15 cellular contexts compared by ENCODE assay signal in genomic region chr2:153864022-153864421, GRCh38. TPM values are rescaled to one million over a fixed set of nuclear protein-coding genes. Genes with fewer than 3 reads are reported as not detected.
"Had no signal": no experiment of that assay in that cellular context is flagged by ENCODE, and none has a peak within 500 bp of the region (broad histone marks: within the 10 kb centered on the region; RNA-seq: fewer than 3 reads in every experiment).

No MANE protein-coding gene starts in this region.

- H3K4me1 ChIP-seq: esophagus squamous epithelium, upper lobe of right lung had no signal

- H3K27ac ChIP-seq: esophagus squamous epithelium, thoracic aorta, upper lobe of right lung, VCaP had no signal

- DNase-seq: activated CD4-positive, alpha-beta T cell treated with anti-CD3 and anti-CD28 coated beads for 1 hour; activated CD4-positive, alpha-beta T cell treated with anti-CD3 and anti-CD28 coated beads, Interleukin-2, amount 50 U/mL, for 4 hours; activated gamma-delta T cell; activated T-cell treated with anti-CD3 and anti-CD28 coated beads, Interleukin-2, amount 50 U/mL, for 72 hours; effector CD8-positive, alpha-beta T cell; esophagus squamous epithelium; retina; stimulated activated naive B cell treated with anti-CD40 and anti-IgM and Interleukin-4, amounts not matched to agents 10 μg/mL and 1 μg/mL and 100 μg/mL, for 72 hours; T-helper 9 cell; upper lobe of right lung had no signal

- H3K36me3 ChIP-seq: esophagus squamous epithelium, thoracic aorta, upper lobe of right lung had no signal

- H3K9me3 ChIP-seq: esophagus squamous epithelium, thoracic aorta, upper lobe of right lung had no signal

- H3K4me3 ChIP-seq: esophagus squamous epithelium, lung, thoracic aorta, upper lobe of right lung had no signal

- H3K27me3 ChIP-seq: esophagus squamous epithelium, upper lobe of right lung had no signal

- ATAC-seq: activated T-cell treated with anti-CD3 and anti-CD28 coated beads, Interleukin-2, amount 50 U/mL, for 72 hours; stimulated activated naive B cell treated with anti-CD40 and anti-IgM and Interleukin-4, amounts not matched to agents 10 μg/mL and 1 μg/mL and 100 μg/mL, for 72 hours; upper lobe of right lung had no signal

RNA-seq across cellular contexts. Expression of gene GALNT13, which starts 7.7 kb away (rescaled TPM):
- total RNA-seq: activated CD8-positive, alpha-beta memory T cell treated with anti-CD3 and anti-CD28 coated beads for 36 hours; activated T-cell treated with anti-CD3 and anti-CD28 coated beads, Interleukin-2, amount 50 U/mL, for 72 hours; endothelial cell of umbilical vein had no signal
